20 cellular contexts compared by ENCODE assay signal in genomic region chr3:18735013-18735412, GRCh38.
"Had no signal": no experiment of that assay in that cellular context is flagged by ENCODE, and none has a peak within 500 bp of the region (broad histone marks: within the 10 kb centered on the region; RNA-seq: fewer than 3 reads in every experiment).

No MANE protein-coding gene starts in this region.

- ATAC-seq: left colon; left lung; lower lobe of right lung; naive thymus-derived CD8-positive, alpha-beta T cell; right lobe of liver; upper lobe of right lung had no signal

- DNase-seq: hypothalamus; immature natural killer cell; kidney; left colon; left lung; lower lobe of right lung; mammary epithelial cell; mesenchymal stem cell; naive thymus-derived CD8-positive, alpha-beta T cell; ovary; right lobe of liver; stimulated activated CD4-positive, alpha-beta T cell treated with anti-CD3 and anti-CD28 coated beads, Interleukin-15, amount 100 ng/mL, for 24 hours; stimulated activated CD4-positive, alpha-beta T cell treated with anti-CD3 and anti-CD28 coated beads, Interleukin-2, amount 100 ng/mL, for 24 hours; stimulated activated CD4-positive, alpha-beta T cell treated with anti-CD3 and anti-CD28 coated beads, Interleukin-4, amount 100 ng/mL, for 1 hour; stimulated activated naive CD4-positive, alpha-beta T cell; tibial artery; trophoblast cell; upper lobe of right lung had no signal

- H3K9me3 Mint-ChIP-seq: immature natural killer cell had no signal

- H3K27ac Mint-ChIP-seq: progenitor cell of endocrine pancreas; stimulated activated naive CD8-positive, alpha-beta T cell treated with anti-CD3 and anti-CD28 coated beads, Interleukin-15, Interleukin-2, amounts not matched to agents 100 ng/mL and 50 ng/mL, for 24 hours had no signal

- H3K27me3 Mint-ChIP-seq: naive thymus-derived CD8-positive, alpha-beta T cell; stimulated activated naive CD8-positive, alpha-beta T cell treated with anti-CD3 and anti-CD28 coated beads, Interleukin-15, Interleukin-2, amounts not matched to agents 100 ng/mL and 50 ng/mL, for 24 hours had no signal

- H3K4me3 Mint-ChIP-seq: immature natural killer cell; naive thymus-derived CD8-positive, alpha-beta T cell; stimulated activated naive CD8-positive, alpha-beta T cell treated with anti-CD3 and anti-CD28 coated beads, Interleukin-15, Interleukin-2, amounts not matched to agents 100 ng/mL and 50 ng/mL, for 24 hours had no signal
